ENCODE assay signal across 21 cellular contexts in genomic region chr6:18246205-18246604, GRCh38. TPM values are rescaled to one million over a fixed set of nuclear protein-coding genes. Genes with fewer than 3 reads are reported as not detected.
A peak's percentile ranks its signal among the peaks of the same experiment; 100 is the strongest.
DNase-seq lines count a peak whose midpoint lies in the region; ATAC-seq, FAIRE-seq and TF ChIP-seq lines count a peak whose summit lies in the region.
"Had no signal": no experiment of that assay in that cellular context is flagged by ENCODE, and none has a peak within 500 bp of the region (broad histone marks: within the 10 kb centered on the region; RNA-seq: fewer than 3 reads in every experiment).

No MANE protein-coding gene starts in this region.

- no peaks in the 10 kb centered on the region for H3K9me2 ChIP-seq in HCT116 (ENCODE audit: insufficient read depth)

- H3K4me1 Mint-ChIP-seq in effector memory CD8-positive, alpha-beta T cell (ENCODE audit: low read depth in 2 of 2), result peaks cover 17 to 34% of the 10 kb centered on the region in 2 donors

- no TSS peak for BruUV-seq in HCT116 (replicated peaks; lab: Mats Ljungman, UMichigan)

- H2AFZ ChIP-seq in HCT116 (ENCODE audit: low read depth, low read length, poor library complexity, severe bottlenecking), result no peak overlapping the region

- H3K27ac ChIP-seq in HCT116 (ENCODE audit: low read depth, low read length), result no peak overlapping the region
- H3K27ac ChIP-seq in SK-N-MC, result 0 out of 2 replicates have a peak overlapping the region, but pooled peaks have one; percentile 22
- no peak overlapping the region for H3K27ac ChIP-seq in pancreas
- no peak overlapping the region for H3K27ac ChIP-seq in tibial nerve
- H3K27ac ChIP-seq: HL-60, left ventricle myocardium inferior had no signal

- H3K4me1 ChIP-seq in HCT116 (ENCODE audit: control insufficient read depth in 1 of 2, insufficient read depth in 2 of 2, low read length in 2 of 2), result peaks cover 10 to 34% of the 10 kb centered on the region in 2 experiments; a peak in 3 of 4 replicates
- H3K4me1 ChIP-seq in pancreas, result no peaks in the 10 kb centered on the region
- peaks cover 0 to 12% (median 0%) of the 10 kb centered on the region in 4 donors for H3K4me1 ChIP-seq in tibial nerve
- H3K4me1 ChIP-seq: left ventricle myocardium inferior had no signal

- H4K20me1 ChIP-seq in HCT116 (ENCODE audit: insufficient read depth), result peaks cover 23% of the 10 kb centered on the region

- H3K4me3 ChIP-seq in HCT116 (replicated peaks in 1 of 2; ENCODE audit: low read depth in 1 of 2, low read length in 2 of 2) (no peak overlapping the region), SK-N-MC (no peak overlapping the region), pancreas (no peak overlapping the region), tibial nerve (no peak overlapping the region)
- H3K4me3 ChIP-seq: left ventricle myocardium inferior had no signal

- no peak overlapping the region for H3K4me2 ChIP-seq in HCT116 (ENCODE audit: low read length)

- peak overlapping the region in 1 of 2 donors; percentile 10 for H3K4me3 Mint-ChIP-seq in effector memory CD8-positive, alpha-beta T cell
- H3K4me3 Mint-ChIP-seq: activated CD4-positive, alpha-beta T cell treated with anti-CD3 and anti-CD28 coated beads for 36 hours; activated CD8-positive, alpha-beta memory T cell treated with anti-CD3 and anti-CD28 coated beads, Interleukin-2, amount 10 ng/mL, durations not matched to agents 7 days and 5 days; mesothelial cell of epicardium; nephron had no signal

- peaks cover 58% of the 10 kb centered on the region for H3K36me3 Mint-ChIP-seq in effector memory CD8-positive, alpha-beta T cell (ENCODE audit: insufficient read depth)

- TF ChIP-seq POLR2A in HCT116 (IDR thresholded peaks at IDR 0.05; ENCODE audit: borderline replicate concordance, extremely low read depth, insufficient read depth, insufficient read length), result no peak
- no peak for TF ChIP-seq POLR2A in tibial nerve (IDR thresholded peaks at IDR 0.05)

- intact Hi-C loops in HCT116 (cut with micrococcal nuclease) (no loop called here), pancreas (cut with DNase I) (no loop called here)

- no peak overlapping the region for H3K9ac ChIP-seq in HCT116 (ENCODE audit: low read length)
- H3K9ac ChIP-seq in SK-N-MC (ENCODE audit: insufficient read length), result no peak overlapping the region

- no peaks in the 10 kb centered on the region for H3K27me3 Mint-ChIP-seq in effector memory CD8-positive, alpha-beta T cell
- H3K27me3 Mint-ChIP-seq: activated CD4-positive, alpha-beta T cell treated with anti-CD3 and anti-CD28 coated beads for 36 hours; activated CD8-positive, alpha-beta memory T cell treated with anti-CD3 and anti-CD28 coated beads, Interleukin-2, amount 10 ng/mL, durations not matched to agents 7 days and 5 days had no signal

- ATAC-seq in HCT116 (no peak), pancreas (no peak), GM19035 (IDR thresholded peaks at IDR 0.05; ENCODE audit: unreplicated experiment) (no peak), HG02852 (IDR thresholded peaks at IDR 0.05; ENCODE audit: unreplicated experiment) (no peak)
- ATAC-seq in effector memory CD8-positive, alpha-beta T cell (replicated peaks), result no peak

- FAIRE-seq in pancreas (lab: Jason Lieb, UNC), result peak; percentile 5
- FAIRE-seq: GM19239, small intestine had no signal

- no peaks in the 10 kb centered on the region for H3K9me3 ChIP-seq in HCT116 (ENCODE audit: control insufficient read depth in 1 of 2, insufficient read depth in 1 of 2, low read depth in 1 of 2, low read length in 2 of 2)
- no peaks in the 10 kb centered on the region for H3K9me3 ChIP-seq in SK-N-MC (ENCODE audit: low read depth, low read length)
- no peaks in the 10 kb centered on the region for H3K9me3 ChIP-seq in pancreas
- no peaks in the 10 kb centered on the region for H3K9me3 ChIP-seq in tibial nerve
- H3K9me3 ChIP-seq: left ventricle myocardium inferior had no signal

- TF ChIP-seq EP300 in tibial nerve (IDR thresholded peaks at IDR 0.05), result no peak

- POLR2A ChIA-PET in HCT116 (lab: Charles Lee), result no interaction called here

- TF ChIP-seq CTCF in HCT116 (IDR thresholded peaks at IDR 0.05 in 2 of 3, conservative IDR thresholded peaks at IDR 0.05 in 1 of 3; ENCODE audit: borderline replicate concordance in 1 of 3, insufficient read depth in 1 of 3, low read depth in 2 of 3, low read length in 2 of 3), result no peak
- TF ChIP-seq CTCF in pancreas (IDR thresholded peaks at IDR 0.05), result no peak
- no peak for TF ChIP-seq CTCF in tibial nerve (IDR thresholded peaks at IDR 0.05)

- H3K9me3 Mint-ChIP-seq in effector memory CD8-positive, alpha-beta T cell, result no peaks in the 10 kb centered on the region
- H3K9me3 Mint-ChIP-seq: mesothelial cell of epicardium, nephron had no signal

- peaks cover 100% of the 10 kb centered on the region for H3K79me2 ChIP-seq in HCT116 (ENCODE audit: insufficient read depth, low read length)

- H3K27me3 ChIP-seq in HCT116 (ENCODE audit: insufficient read depth, low read length) (no peaks in the 10 kb centered on the region), pancreas (no peaks in the 10 kb centered on the region), tibial nerve (no peaks in the 10 kb centered on the region)

- RAD21 ChIA-PET in HCT116 (lab: Charles Lee; ENCODE audit: low non-redundant PET in 1 of 2, low total read pairs in 2 of 2, uncharacterized antibody in 2 of 2, unreplicated experiment in 2 of 2), result no interaction called here

- DNase-seq in HCT116 (ENCODE audit: low read depth, low spot score), result no peak
- DNase-seq in SK-N-MC (ENCODE audit: low read depth, low spot score), result no peak
- DNase-seq in effector memory CD8-positive, alpha-beta T cell, result no peak
- DNase-seq in pancreas, result no peak
- DNase-seq in tibial nerve (ENCODE audit: low spot score in 2 of 2), result no peak
- DNase-seq: activated naive CD4-positive, alpha-beta T cell treated with anti-CD3 and anti-CD28 coated beads, Interleukin-2, amount 50 U/mL, for 16 hours; anterior cingulate cortex; HCEC 1CT; left ventricle myocardium inferior; NCI-H1436 treated with DMSO at 0.1 percent for 48 hours; NCI-H2107; small intestine; trophoblast cell had no signal

- CTCF ChIA-PET in HCT116 (lab: Charles Lee), result no interaction called here

- peak overlapping the region; percentile 75 to 78 for H3K27ac Mint-ChIP-seq in effector memory CD8-positive, alpha-beta T cell
- H3K27ac Mint-ChIP-seq: nephron had no signal

- H3K36me3 ChIP-seq in HCT116 (ENCODE audit: control insufficient read depth in 1 of 2, insufficient read depth in 2 of 2, low read length in 2 of 2), result peaks cover 34 to 60% of the 10 kb centered on the region in 2 experiments
- H3K36me3 ChIP-seq in SK-N-MC (ENCODE audit: insufficient read depth, low read length), result peaks cover 100% of the 10 kb centered on the region
- H3K36me3 ChIP-seq in pancreas, result peaks cover 0 to 59% (median 5%) of the 10 kb centered on the region in 3 donors
- H3K36me3 ChIP-seq in tibial nerve, result peaks cover 0 to 76% (median 5%) of the 10 kb centered on the region in 3 donors

- TF ChIP-seq RAD21 in HCT116 (IDR thresholded peaks at IDR 0.05; ENCODE audit: low read depth), result no peak

TF ChIP-seq in HCT116, 20 proteins besides CTCF, POLR2A, EP300 and RAD21:
- TF ChIP-seq SRF (IDR thresholded peaks at IDR 0.05; ENCODE audit: low read depth) (no peak), CEBPB (IDR thresholded peaks at IDR 0.05; ENCODE audit: low read depth) (0 out of 2 replicates have a peak, but pooled peaks have one; percentile 39), EZH2 (IDR thresholded peaks at IDR 0.05) (no peak), ATF3 (IDR thresholded peaks at IDR 0.05) (no peak), POLR2AphosphoS5 (IDR thresholded peaks at IDR 0.05; ENCODE audit: low read depth, low read length) (no peak), ZFX (IDR thresholded peaks at IDR 0.05) (no peak)

RNA-seq across cellular contexts. Expression of gene DEK, which starts 18.1 kb away (rescaled TPM):
- total RNA-seq in HCT116 (2021; ENCODE audit: unreplicated experiment), result 108 TPM
- 23.7 and 37.0 TPM in 2 replicates for polyA plus RNA-seq in HCT116 (2012)
- 10 to 100 TPM; 22.6 to 34.1 (median 28.2) TPM for total RNA-seq in pancreas
- 10 to 100 TPM; 13.8 to 24.4 TPM for polyA plus RNA-seq in pancreas
- 100 to 1,000 TPM; 112 to 147 (median 123) TPM for total RNA-seq in tibial nerve
